ENCODE assay signal across 3 cellular contexts in the genomic region with DNA sequence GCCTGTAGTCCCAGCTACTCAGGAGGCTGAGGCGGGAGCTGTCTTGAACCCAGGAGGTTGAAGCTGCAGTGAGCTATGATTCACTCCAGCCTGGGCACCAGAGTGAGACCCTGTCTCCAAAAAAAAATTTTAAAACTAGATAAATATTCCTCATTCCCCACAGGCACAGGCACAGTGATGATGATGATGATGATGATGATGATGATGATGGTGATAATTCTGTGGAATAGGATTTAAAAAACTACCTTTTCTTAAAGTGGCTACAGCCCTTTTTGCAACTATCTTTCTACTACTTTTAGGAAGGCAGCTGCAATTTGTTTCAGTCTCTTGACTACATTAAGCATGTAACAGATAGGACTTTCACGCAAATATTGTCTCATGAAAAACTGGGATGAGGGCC.
TF ChIP-seq lines count a peak whose summit lies in the region.

No MANE protein-coding gene starts in this region.

TF ChIP-seq in HepG2, 621 proteins besides CTCF, POLR2A, EP300 and RAD21:
- TF ChIP-seq CREB1 (IDR thresholded peaks at IDR 0.05), result peak; percentile 76
- TF ChIP-seq CREB1 (CRISPR knock-in tag; IDR thresholded peaks at IDR 0.05), result no peak
- no peak for TF ChIP-seq ZFP1 (CRISPR knock-in tag; IDR thresholded peaks at IDR 0.05)
TF ChIP-seq in HepG2: peak in this region for 1.

TF ChIP-seq in HEK293, 187 proteins besides CTCF, POLR2A, EP300 and RAD21:
- TF ChIP-seq ZFP37 (tag by site-specific recombination; IDR thresholded peaks at IDR 0.05), result no peak
- TF ChIP-seq, protein P1, sequence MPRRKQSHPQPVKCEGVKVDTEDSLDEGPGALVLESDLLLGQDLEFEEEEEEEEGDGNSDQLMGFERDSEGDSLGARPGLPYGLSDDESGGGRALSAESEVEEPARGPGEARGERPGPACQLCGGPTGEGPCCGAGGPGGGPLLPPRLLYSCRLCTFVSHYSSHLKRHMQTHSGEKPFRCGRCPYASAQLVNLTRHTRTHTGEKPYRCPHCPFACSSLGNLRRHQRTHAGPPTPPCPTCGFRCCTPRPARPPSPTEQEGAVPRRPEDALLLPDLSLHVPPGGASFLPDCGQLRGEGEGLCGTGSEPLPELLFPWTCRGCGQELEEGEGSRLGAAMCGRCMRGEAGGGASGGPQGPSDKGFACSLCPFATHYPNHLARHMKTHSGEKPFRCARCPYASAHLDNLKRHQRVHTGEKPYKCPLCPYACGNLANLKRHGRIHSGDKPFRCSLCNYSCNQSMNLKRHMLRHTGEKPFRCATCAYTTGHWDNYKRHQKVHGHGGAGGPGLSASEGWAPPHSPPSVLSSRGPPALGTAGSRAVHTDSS (tag by site-specific recombination; IDR thresholded peaks at IDR 0.05), result peak; percentile 92
TF ChIP-seq in HEK293: peak in this region for 1.

TF ChIP-seq in K562, 482 proteins besides CTCF, POLR2A, EP300 and RAD21:
- TF ChIP-seq CLOCK (CRISPR knock-in tag; IDR thresholded peaks at IDR 0.05; ENCODE audit: borderline replicate concordance), result no peak
- TF ChIP-seq ZNF121 (CRISPR knock-in tag; conservative IDR thresholded peaks at IDR 0.05), result 0 out of 2 replicates have a peak, but pooled peaks have one; percentile 16
TF ChIP-seq in K562: peak in this region for 1.
